9 cellular contexts compared by ENCODE assay signal in genomic region chr5:38557792-38558191, GRCh38. TPM values are rescaled to one million over a fixed set of nuclear protein-coding genes. Genes with fewer than 3 reads are reported as not detected.
DNase-seq lines count a peak whose midpoint lies in the region; ATAC-seq and TF ChIP-seq lines count a peak whose summit lies in the region.
"Had no signal": no experiment of that assay in that cellular context is flagged by ENCODE, and none has a peak within 500 bp of the region (broad histone marks: within the 10 kb centered on the region; RNA-seq: fewer than 3 reads in every experiment).

No MANE protein-coding gene starts in this region.

- no TSS peak for BruUV-seq in A673 (replicated peaks; lab: Mats Ljungman, UMichigan)

- H3K79me2 ChIP-seq in KMS-11 (ENCODE audit: insufficient read depth, low read depth) = no peaks in the 10 kb centered on the region

- TF ChIP-seq CTCF in A673 (conservative IDR thresholded peaks at IDR 0.05; ENCODE audit: low read depth, low read length) (no peak), KMS-11 (conservative IDR thresholded peaks at IDR 0.05; ENCODE audit: low read depth, low read length) (no peak), nephron (IDR thresholded peaks at IDR 0.05; ENCODE audit: unreplicated experiment in 3 of 3) (no peak)

- peaks cover 29% of the 10 kb centered on the region for H3K4me1 Mint-ChIP-seq in nephron

- H3K36me3 Mint-ChIP-seq in nephron (ENCODE audit: low read depth) = no peaks in the 10 kb centered on the region

- H3K9me3 ChIP-seq in A673 (ENCODE audit: low read depth, low read length, poor library complexity, severe bottlenecking) (no peaks in the 10 kb centered on the region), duodenal mucosa (ENCODE audit: control insufficient read depth in 1 of 2, low read length in 2 of 2) (no peaks in the 10 kb centered on the region)

- peak overlapping the region; percentile 93; the same call in 1 of the 2 replicates for H2AFZ ChIP-seq in KMS-11 (ENCODE audit: low read depth)

- intact Hi-C loops in A673 (cut with micrococcal nuclease; ENCODE audit: unreplicated experiment) = loop anchor here (5.0 to 10.0 kb wide), 2 partner anchors 157 to 250 kb away; no protein-coding TSS in a partner anchor

- no peaks in the 10 kb centered on the region for H3K27me3 Mint-ChIP-seq in nephron (ENCODE audit: low read depth)

- H3K4me3 Mint-ChIP-seq in nephron = peak overlapping the region; percentile 94 to 96 (median 95)

- peak overlapping the region; percentile 67 for H3K4me2 ChIP-seq in KMS-11

- H4K20me1 ChIP-seq in KMS-11 (ENCODE audit: insufficient read depth) = no peaks in the 10 kb centered on the region

- DNase-seq in A673 (ENCODE audit: low spot score) (no peak), NCI-H1092 (lab: John Stamatoyannopoulos, UW) (no peak)
- DNase-seq: effector memory CD4-positive, alpha-beta T cell had no signal

- POLR2A ChIA-PET in A673 (lab: Charles Lee; ENCODE audit: low non-redundant PET) = no interaction called here

- peak overlapping the region; percentile 91 to 98 (median 97) for H3K27ac Mint-ChIP-seq in nephron

- no peaks in the 10 kb centered on the region for H3K9me3 Mint-ChIP-seq in nephron

- peak overlapping the region; percentile 73 for H3K4me3 ChIP-seq in A673 (ENCODE audit: low read depth, low read length, poor library complexity, severe bottlenecking)
- H3K4me3 ChIP-seq in KMS-11 (IDR thresholded peaks at IDR 0.05; ENCODE audit: insufficient read depth, low read depth, low read length) = no peak overlapping the region
- peak overlapping the region; percentile 73 to 77 for H3K4me3 ChIP-seq in duodenal mucosa (ENCODE audit: low read depth in 1 of 2, low read length in 2 of 2)

- no peaks in the 10 kb centered on the region for H3K27me3 ChIP-seq in A673 (replicated peaks; ENCODE audit: insufficient read depth, low read depth, low read length, poor library complexity)
- peaks cover 8% of the 10 kb centered on the region; the same call in 1 of the 2 replicates for H3K27me3 ChIP-seq in KMS-11 (ENCODE audit: insufficient read depth, low read depth)
- H3K27me3 ChIP-seq in duodenal mucosa (ENCODE audit: control insufficient read depth in 1 of 2, insufficient read depth in 2 of 2, low read length in 2 of 2) = peaks cover 18 to 45% of the 10 kb centered on the region in 2 donors

- CTCF ChIA-PET in A673 (lab: Charles Lee) = no interaction called here

- H3K36me3 ChIP-seq in A673 (ENCODE audit: insufficient read depth, low read length, poor library complexity, severe bottlenecking) (no peaks in the 10 kb centered on the region), KMS-11 (ENCODE audit: insufficient read depth) (no peaks in the 10 kb centered on the region), duodenal mucosa (ENCODE audit: control insufficient read depth in 1 of 2, insufficient read depth in 2 of 2, low read length in 2 of 2) (no peaks in the 10 kb centered on the region)

- ATAC-seq in GM18502 (IDR thresholded peaks at IDR 0.05; ENCODE audit: poor library complexity, unreplicated experiment) (no peak), HG03097 (IDR thresholded peaks at IDR 0.05; ENCODE audit: low FRiP score, unreplicated experiment) (no peak), HG03520 (IDR thresholded peaks at IDR 0.05; ENCODE audit: unreplicated experiment) (no peak)

- H3K4me1 ChIP-seq in A673 (ENCODE audit: insufficient read depth, low read length, poor library complexity, severe bottlenecking) (peaks cover 14% of the 10 kb centered on the region), KMS-11 (ENCODE audit: low read depth, poor library complexity, severe bottlenecking) (peaks cover 10% of the 10 kb centered on the region), duodenal mucosa (ENCODE audit: control insufficient read depth in 1 of 2, insufficient read depth in 2 of 2, low read length in 2 of 2) (no peaks in the 10 kb centered on the region)

- H3K27ac ChIP-seq in A673 (ENCODE audit: low read depth, low read length, poor library complexity, severe bottlenecking) = no peak overlapping the region
- H3K27ac ChIP-seq in KMS-11 = no peak overlapping the region
- H3K27ac ChIP-seq in duodenal mucosa (ENCODE audit: low read depth, low read length) = no peak overlapping the region

- H3K9ac ChIP-seq in KMS-11 (no peak overlapping the region), duodenal mucosa (ENCODE audit: low read depth in 1 of 2, low read length in 2 of 2) (peak overlapping the region in 1 of 2 donors; percentile 53)

RNA-seq across cellular contexts. Expression of gene LIFR, which starts 1.3 kb away (rescaled TPM):
- 44.2 and 47.9 TPM in 2 replicates for total RNA-seq in A673 (2021)
